ENCODE assay signal across 1 cellular context in the genomic region with DNA sequence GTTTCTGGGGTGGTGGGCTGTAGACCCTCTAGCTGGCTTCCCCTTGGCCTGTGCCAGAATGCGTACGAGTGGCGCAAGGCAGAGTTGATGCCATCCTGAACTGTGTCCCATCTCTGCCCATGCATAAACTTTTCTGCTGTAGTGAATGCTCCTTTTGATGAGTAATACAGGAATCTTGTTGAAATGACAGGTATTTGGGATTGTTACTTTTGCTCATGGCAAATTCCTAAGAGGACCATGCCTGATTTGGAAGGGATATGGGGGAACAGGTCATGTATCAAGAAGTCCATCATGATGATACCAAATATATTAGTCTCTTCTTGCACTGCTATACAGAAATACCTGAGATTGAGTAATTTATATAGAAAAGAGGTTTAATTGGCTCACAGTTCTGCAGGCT.
TF ChIP-seq lines count a peak whose summit lies in the region.

No MANE protein-coding gene starts in this region.

TF ChIP-seq in HCT116, 20 proteins besides CTCF, POLR2A, EP300 and RAD21:
- TF ChIP-seq TCF7L2 (IDR thresholded peaks at IDR 0.05; ENCODE audit: borderline replicate concordance, extremely low read depth, insufficient read depth, insufficient read length): no peak
- TF ChIP-seq FOSL1 (IDR thresholded peaks at IDR 0.05; ENCODE audit: low read depth): peak; percentile 20; the same call in 1 of the 2 replicates
- TF ChIP-seq, protein P1, sequence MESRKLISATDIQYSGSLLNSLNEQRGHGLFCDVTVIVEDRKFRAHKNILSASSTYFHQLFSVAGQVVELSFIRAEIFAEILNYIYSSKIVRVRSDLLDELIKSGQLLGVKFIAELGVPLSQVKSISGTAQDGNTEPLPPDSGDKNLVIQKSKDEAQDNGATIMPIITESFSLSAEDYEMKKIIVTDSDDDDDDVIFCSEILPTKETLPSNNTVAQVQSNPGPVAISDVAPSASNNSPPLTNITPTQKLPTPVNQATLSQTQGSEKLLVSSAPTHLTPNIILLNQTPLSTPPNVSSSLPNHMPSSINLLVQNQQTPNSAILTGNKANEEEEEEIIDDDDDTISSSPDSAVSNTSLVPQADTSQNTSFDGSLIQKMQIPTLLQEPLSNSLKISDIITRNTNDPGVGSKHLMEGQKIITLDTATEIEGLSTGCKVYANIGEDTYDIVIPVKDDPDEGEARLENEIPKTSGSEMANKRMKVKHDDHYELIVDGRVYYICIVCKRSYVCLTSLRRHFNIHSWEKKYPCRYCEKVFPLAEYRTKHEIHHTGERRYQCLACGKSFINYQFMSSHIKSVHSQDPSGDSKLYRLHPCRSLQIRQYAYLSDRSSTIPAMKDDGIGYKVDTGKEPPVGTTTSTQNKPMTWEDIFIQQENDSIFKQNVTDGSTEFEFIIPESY (IDR thresholded peaks at IDR 0.05; ENCODE audit: extremely low read depth, insufficient replicate concordance, low read length): no peak
